In genomic region chr17:79028496-79029326, GRCh38 we compare ENCODE assay signal across 1 cellular context.
TF ChIP-seq lines count a peak whose summit lies in the region.

No MANE protein-coding gene starts in this region.

TF ChIP-seq in IMR-90, 13 proteins besides CTCF, POLR2A, EP300 and RAD21:
- TF ChIP-seq MXI1 (IDR thresholded peaks at IDR 0.05; ENCODE audit: borderline replicate concordance, low read depth, low read length) (no peak), CHD1 (IDR thresholded peaks at IDR 0.05; ENCODE audit: low read depth, low read length) (no peak), MAZ (IDR thresholded peaks at IDR 0.05; ENCODE audit: borderline replicate concordance, low read depth, low read length) (no peak), MAFK (IDR thresholded peaks at IDR 0.05; ENCODE audit: low read depth, low read length) (no peak)
- TF ChIP-seq, protein P1, sequence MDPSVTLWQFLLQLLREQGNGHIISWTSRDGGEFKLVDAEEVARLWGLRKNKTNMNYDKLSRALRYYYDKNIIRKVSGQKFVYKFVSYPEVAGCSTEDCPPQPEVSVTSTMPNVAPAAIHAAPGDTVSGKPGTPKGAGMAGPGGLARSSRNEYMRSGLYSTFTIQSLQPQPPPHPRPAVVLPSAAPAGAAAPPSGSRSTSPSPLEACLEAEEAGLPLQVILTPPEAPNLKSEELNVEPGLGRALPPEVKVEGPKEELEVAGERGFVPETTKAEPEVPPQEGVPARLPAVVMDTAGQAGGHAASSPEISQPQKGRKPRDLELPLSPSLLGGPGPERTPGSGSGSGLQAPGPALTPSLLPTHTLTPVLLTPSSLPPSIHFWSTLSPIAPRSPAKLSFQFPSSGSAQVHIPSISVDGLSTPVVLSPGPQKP (IDR thresholded peaks at IDR 0.05; ENCODE audit: borderline replicate concordance, low read depth, low read length) = no peak
